In genomic region chr1:13763991-13764390, GRCh38 we compare ENCODE assay signal across 19 cellular contexts.
A peak's percentile ranks its signal among the peaks of the same experiment; 100 is the strongest.
DNase-seq lines count a peak whose midpoint lies in the region; ATAC-seq and TF ChIP-seq lines count a peak whose summit lies in the region.
"Had no signal": no experiment of that assay in that cellular context is flagged by ENCODE, and none has a peak within 500 bp of the region (broad histone marks: within the 10 kb centered on the region; RNA-seq: fewer than 3 reads in every experiment).

No MANE protein-coding gene starts in this region.

- H3K27me3 ChIP-seq in Loucy (ENCODE audit: insufficient read depth, low read length, poor library complexity, severe bottlenecking), result no peaks in the 10 kb centered on the region
- no peaks in the 10 kb centered on the region for H3K27me3 ChIP-seq in dorsolateral prefrontal cortex
- H3K27me3 ChIP-seq: heart left ventricle, tibial artery had no signal

- H3K4me3 ChIP-seq in Loucy (ENCODE audit: low read length, poor library complexity, severe bottlenecking) (no peak overlapping the region), dorsolateral prefrontal cortex (no peak overlapping the region)
- H3K4me3 ChIP-seq: heart left ventricle, lower lobe of right lung, tibial artery had no signal

- no peak overlapping the region for H2AFZ ChIP-seq in Loucy (ENCODE audit: low read length)

- peaks cover 8% of the 10 kb centered on the region for H3K36me3 Mint-ChIP-seq in activated CD4-positive, alpha-beta T cell treated with anti-CD3 and anti-CD28 coated beads, Interleukin-2, amount 10 ng/mL, durations not matched to agents 24 days and 14 days (ENCODE audit: low read depth)
- H3K36me3 Mint-ChIP-seq in osteocyte (ENCODE audit: unreplicated experiment), result no peaks in the 10 kb centered on the region
- peaks cover 23% of the 10 kb centered on the region for H3K36me3 Mint-ChIP-seq in stimulated activated memory B cell treated with anti-CD40 and anti-IgM and Interleukin-4, amounts not matched to agents 10 μg/mL and 1 μg/mL and 100 μg/mL, for 72 hours

- H3K4me1 ChIP-seq in Loucy (ENCODE audit: insufficient read depth, low read length, poor library complexity, severe bottlenecking), result peaks cover 45% of the 10 kb centered on the region

- peak overlapping the region; percentile 38 for H3K4me2 ChIP-seq in Loucy (ENCODE audit: low read depth, low read length, poor library complexity, severe bottlenecking)

- peaks cover 15% of the 10 kb centered on the region; the same call in 1 of the 2 replicates for H3K36me3 ChIP-seq in Loucy (ENCODE audit: insufficient read depth, low read length)
- H3K36me3 ChIP-seq: lower lobe of right lung, tibial artery had no signal

- peaks cover 100% of the 10 kb centered on the region for H3K79me2 ChIP-seq in Loucy (ENCODE audit: insufficient read depth, low read length)

- H4K20me1 ChIP-seq in Loucy (ENCODE audit: insufficient read depth, low read length, poor library complexity, severe bottlenecking), result peaks cover 97% of the 10 kb centered on the region

- CTCF ChIA-PET in RWPE1 (lab: Yijun Ruan, JAX), result no interaction called here

- H3K9me3 Mint-ChIP-seq in activated CD4-positive, alpha-beta T cell treated with anti-CD3 and anti-CD28 coated beads, Interleukin-2, amount 10 ng/mL, durations not matched to agents 24 days and 14 days, result no peaks in the 10 kb centered on the region
- H3K9me3 Mint-ChIP-seq in osteocyte (ENCODE audit: unreplicated experiment), result no peaks in the 10 kb centered on the region
- H3K9me3 Mint-ChIP-seq in stimulated activated memory B cell treated with anti-CD40 and anti-IgM and Interleukin-4, amounts not matched to agents 10 μg/mL and 1 μg/mL and 100 μg/mL, for 72 hours, result no peaks in the 10 kb centered on the region
- H3K9me3 Mint-ChIP-seq: stimulated activated effector memory CD8-positive, alpha-beta T cell treated with anti-CD3 and anti-CD28 coated beads, Interleukin-12 subunit alpha, Interleukin-12 subunit beta, amount 100 ng/mL, for 72 hours had no signal

- no peak overlapping the region for H3K4me3 Mint-ChIP-seq in activated CD4-positive, alpha-beta T cell treated with anti-CD3 and anti-CD28 coated beads, Interleukin-2, amount 10 ng/mL, durations not matched to agents 24 days and 14 days
- no peak overlapping the region for H3K4me3 Mint-ChIP-seq in osteocyte (ENCODE audit: unreplicated experiment)
- H3K4me3 Mint-ChIP-seq in stimulated activated memory B cell treated with anti-CD40 and anti-IgM and Interleukin-4, amounts not matched to agents 10 μg/mL and 1 μg/mL and 100 μg/mL, for 72 hours, result no peak overlapping the region
- H3K4me3 Mint-ChIP-seq: stimulated activated effector memory CD8-positive, alpha-beta T cell treated with anti-CD3 and anti-CD28 coated beads, Interleukin-12 subunit alpha, Interleukin-12 subunit beta, amount 100 ng/mL, for 72 hours had no signal

- H3F3A ChIP-seq in Loucy (ENCODE audit: low read depth), result no peaks in the 10 kb centered on the region; the same call in 1 of the 2 replicates

- intact Hi-C loops in activated CD4-positive, alpha-beta T cell treated with anti-CD3 and anti-CD28 coated beads, Interleukin-2, amount 10 ng/mL, durations not matched to agents 24 days and 14 days (cut with micrococcal nuclease), result no loop called here
- intact Hi-C loops in dorsolateral prefrontal cortex (cut with DNase I), result no loop called here

- H3K9ac ChIP-seq in Loucy (ENCODE audit: low read depth, low read length, poor library complexity, severe bottlenecking), result no peak overlapping the region

- H3K27me3 Mint-ChIP-seq in activated CD4-positive, alpha-beta T cell treated with anti-CD3 and anti-CD28 coated beads, Interleukin-2, amount 10 ng/mL, durations not matched to agents 24 days and 14 days, result no peaks in the 10 kb centered on the region
- no peaks in the 10 kb centered on the region for H3K27me3 Mint-ChIP-seq in osteocyte (ENCODE audit: unreplicated experiment)
- H3K27me3 Mint-ChIP-seq in stimulated activated memory B cell treated with anti-CD40 and anti-IgM and Interleukin-4, amounts not matched to agents 10 μg/mL and 1 μg/mL and 100 μg/mL, for 72 hours, result no peaks in the 10 kb centered on the region

- H3K9me3 ChIP-seq in Loucy (ENCODE audit: insufficient read depth, low read depth, low read length), result no peaks in the 10 kb centered on the region
- H3K9me3 ChIP-seq: heart left ventricle, lower lobe of right lung, tibial artery had no signal

- no peak for ATAC-seq in HG02973 (IDR thresholded peaks at IDR 0.05; ENCODE audit: unreplicated experiment)
- ATAC-seq in stimulated activated memory B cell treated with anti-CD40 and anti-IgM and Interleukin-4, amounts not matched to agents 10 μg/mL and 1 μg/mL and 100 μg/mL, for 72 hours, result no peak
- ATAC-seq: heart left ventricle; lower lobe of right lung; stimulated activated effector memory CD8-positive, alpha-beta T cell treated with anti-CD3 and anti-CD28 coated beads, Interleukin-12 subunit alpha, Interleukin-12 subunit beta, amount 100 ng/mL, for 72 hours had no signal

- no peak for DNase-seq in activated CD4-positive, alpha-beta T cell treated with anti-CD3 and anti-CD28 coated beads, Interleukin-2, amount 10 ng/mL, durations not matched to agents 24 days and 14 days
- no peak for DNase-seq in activated CD4-positive, alpha-beta T cell treated with anti-CD3 and anti-CD28 coated beads, Interleukin-2, amount 50 U/mL, for 1 hour
- DNase-seq in dorsolateral prefrontal cortex (no peak), osteocyte (ENCODE audit: extremely low spot score, unreplicated experiment) (no peak), RWPE1 (ENCODE audit: low spot score) (no peak)
- DNase-seq: activated CD4-positive, alpha-beta T cell treated with anti-CD3 and anti-CD28 coated beads, Interleukin-2, amount 50 U/mL, for 48 hours; caudate nucleus; effector memory CD4-positive, alpha-beta T cell; GOT3; heart left ventricle; lower lobe of right lung; NCI-H187 treated with DMSO at 0.1 percent for 48 hours; NCI-H446; tibial artery had no signal

- POLR2A ChIA-PET in RWPE1 (lab: Yijun Ruan, JAX; ENCODE audit: low non-redundant PET), result no interaction called here

- TF ChIP-seq CTCF in Loucy (conservative IDR thresholded peaks at IDR 0.05; ENCODE audit: low read length), result no peak
- no peak for TF ChIP-seq CTCF in dorsolateral prefrontal cortex (IDR thresholded peaks at IDR 0.05 in 54 of 56, conservative IDR thresholded peaks at IDR 0.05 in 2 of 56; ENCODE audit: low read depth in 1 of 56, partially characterized antibody in 56 of 56)
- TF ChIP-seq CTCF in osteocyte (IDR thresholded peaks at IDR 0.05), result no peak
- no peak for TF ChIP-seq CTCF in RWPE1 (conservative IDR thresholded peaks at IDR 0.05; ENCODE audit: low read depth)

- peak overlapping the region; percentile 6 for H3K27ac Mint-ChIP-seq in activated CD4-positive, alpha-beta T cell treated with anti-CD3 and anti-CD28 coated beads, Interleukin-2, amount 10 ng/mL, durations not matched to agents 24 days and 14 days
- H3K27ac Mint-ChIP-seq in osteocyte (ENCODE audit: unreplicated experiment), result peak overlapping the region; percentile 77
- H3K27ac Mint-ChIP-seq in stimulated activated memory B cell treated with anti-CD40 and anti-IgM and Interleukin-4, amounts not matched to agents 10 μg/mL and 1 μg/mL and 100 μg/mL, for 72 hours, result no peak overlapping the region

- H3K4me1 Mint-ChIP-seq in activated CD4-positive, alpha-beta T cell treated with anti-CD3 and anti-CD28 coated beads, Interleukin-2, amount 10 ng/mL, durations not matched to agents 24 days and 14 days, result peaks cover 44% of the 10 kb centered on the region
- H3K4me1 Mint-ChIP-seq in osteocyte (ENCODE audit: unreplicated experiment), result peaks cover 84% of the 10 kb centered on the region
- H3K4me1 Mint-ChIP-seq in stimulated activated memory B cell treated with anti-CD40 and anti-IgM and Interleukin-4, amounts not matched to agents 10 μg/mL and 1 μg/mL and 100 μg/mL, for 72 hours, result peaks cover 79% of the 10 kb centered on the region

- H3K27ac ChIP-seq in dorsolateral prefrontal cortex, result peak overlapping the region in 36 of 59 donors; percentile 2 to 86 (median 52)
- no peak overlapping the region for H3K27ac ChIP-seq in RWPE1
- H3K27ac ChIP-seq: C4-2B, lower lobe of right lung, tibial artery had no signal

- H3K9me2 ChIP-seq in Loucy (replicated peaks; ENCODE audit: low read depth, low read length), result no peaks in the 10 kb centered on the region
